22 cellular contexts compared by ENCODE assay signal in the genomic region with DNA sequence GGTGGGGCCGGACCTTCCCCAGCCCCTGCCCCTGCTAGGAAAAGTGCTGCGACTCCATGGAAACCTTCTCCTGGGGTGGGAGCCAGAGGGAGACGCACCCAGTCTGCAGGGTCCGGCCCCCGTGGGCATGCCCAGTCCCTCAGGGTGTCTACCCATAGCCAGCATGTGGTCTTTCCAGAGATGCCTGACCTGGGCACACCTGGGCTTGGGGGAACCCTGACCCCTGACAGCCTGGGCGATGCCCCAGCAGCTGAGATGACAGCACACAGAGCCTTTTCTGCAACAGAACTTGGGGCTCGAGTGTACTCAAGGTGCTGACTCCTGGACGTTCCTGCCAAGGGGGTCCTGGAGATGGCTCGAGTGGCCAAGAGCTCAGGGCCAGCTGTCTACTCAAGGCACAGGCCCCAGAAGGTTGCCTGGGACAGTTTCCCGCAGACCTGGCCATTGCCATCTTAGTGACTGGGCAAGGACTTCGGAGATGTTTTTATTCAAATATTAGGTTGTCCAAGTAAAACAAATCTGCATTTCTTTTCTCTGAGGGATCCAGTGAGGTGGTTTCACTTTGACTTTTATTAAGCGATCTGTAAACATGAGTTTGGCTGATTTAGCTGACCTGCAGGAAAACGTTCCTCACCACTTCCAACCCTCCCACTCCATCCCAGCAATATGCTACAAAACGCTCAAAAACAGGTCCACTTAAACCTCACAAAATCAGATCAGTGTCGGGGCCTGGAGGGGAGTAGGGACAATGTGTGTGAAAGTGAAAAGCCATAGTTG.
DNase-seq lines count a peak whose midpoint lies in the region; TF ChIP-seq lines count a peak whose summit lies in the region.
"Had no signal": no experiment of that assay in that cellular context is flagged by ENCODE, and none has a peak within 500 bp of the region (broad histone marks: within the 10 kb centered on the region; RNA-seq: fewer than 3 reads in every experiment).

No MANE protein-coding gene starts in this region.

- H3F3A ChIP-seq in OCI-LY1 (ENCODE audit: insufficient read depth, low read length): no peaks in the 10 kb centered on the region
- no peaks in the 10 kb centered on the region for H3F3A ChIP-seq in neural progenitor cell (ENCODE audit: low read depth)

- H3K4me1 Mint-ChIP-seq in neural progenitor cell (peaks cover 14% of the 10 kb centered on the region), CD14-positive monocyte (peaks cover 2% of the 10 kb centered on the region)

- H3K27me3 ChIP-seq in OCI-LY1 (ENCODE audit: insufficient read depth, low read length) (no peaks in the 10 kb centered on the region), neural progenitor cell (no peaks in the 10 kb centered on the region), colonic mucosa (no peaks in the 10 kb centered on the region)
- H3K27me3 ChIP-seq: Peyer's patch had no signal

- H3K36me3 ChIP-seq in OCI-LY1 (ENCODE audit: insufficient read depth, low read length): no peaks in the 10 kb centered on the region
- no peaks in the 10 kb centered on the region for H3K36me3 ChIP-seq in neural progenitor cell
- H3K36me3 ChIP-seq in colonic mucosa: no peaks in the 10 kb centered on the region
- H3K36me3 ChIP-seq: Peyer's patch had no signal

- H3K27ac Mint-ChIP-seq in neural progenitor cell (peak overlapping the region; percentile 72), CD14-positive monocyte (no peak overlapping the region)
- H3K27ac Mint-ChIP-seq: CD4-positive, CD25-positive, alpha-beta regulatory T cell; H9; HFFc6 had no signal

- TF ChIP-seq CTCF in OCI-LY1 (IDR thresholded peaks at IDR 0.05; ENCODE audit: low read length): no peak
- no peak for TF ChIP-seq CTCF in choroid plexus epithelial cell (conservative IDR thresholded peaks at IDR 0.05; ENCODE audit: low read depth, low read length)
- no peak for TF ChIP-seq CTCF in neural progenitor cell (IDR thresholded peaks at IDR 0.05)
- no peak for TF ChIP-seq CTCF in GM13977 (IDR thresholded peaks at IDR 0.05; ENCODE audit: extremely low read depth, insufficient read depth, missing control alignments)
- TF ChIP-seq CTCF in CD14-positive monocyte (IDR thresholded peaks at IDR 0.05): no peak
- TF ChIP-seq CTCF in colonic mucosa (IDR thresholded peaks at IDR 0.05): no peak

- H3K36me3 Mint-ChIP-seq in neural progenitor cell (peaks cover 8% of the 10 kb centered on the region), CD14-positive monocyte (peaks cover 0 to 4% of the 10 kb centered on the region in 2 donors)

- H3K9me3 ChIP-seq in OCI-LY1 (ENCODE audit: low read length) (no peaks in the 10 kb centered on the region), neural progenitor cell (ENCODE audit: low read depth) (no peaks in the 10 kb centered on the region), colonic mucosa (no peaks in the 10 kb centered on the region)
- H3K9me3 ChIP-seq: Peyer's patch had no signal

- H3K27me3 Mint-ChIP-seq in neural progenitor cell (ENCODE audit: insufficient read depth, low read depth): peaks cover 6% of the 10 kb centered on the region
- peaks cover 0 to 1% (median 0%) of the 10 kb centered on the region in 3 donors for H3K27me3 Mint-ChIP-seq in CD14-positive monocyte (ENCODE audit: low read depth in 3 of 3)
- H3K27me3 Mint-ChIP-seq: CD4-positive, CD25-positive, alpha-beta regulatory T cell had no signal

- H4K20me1 ChIP-seq in OCI-LY1 (ENCODE audit: insufficient read depth, low read length) (no peaks in the 10 kb centered on the region), neural progenitor cell (ENCODE audit: low read depth) (no peaks in the 10 kb centered on the region)

- in situ Hi-C loops in GM13977 (cut with MboI; ENCODE audit: low pct_unique_long_range_greater_than_20kb, low sequenced_read_pairs, unreplicated experiment): no loop called here

- no peak overlapping the region for H3K4me3 ChIP-seq in OCI-LY1 (ENCODE audit: low read depth, low read length, poor library complexity, severe bottlenecking)
- H3K4me3 ChIP-seq in choroid plexus epithelial cell (ENCODE audit: low read depth, low read length): no peak overlapping the region
- no peak overlapping the region for H3K4me3 ChIP-seq in neural progenitor cell
- H3K4me3 ChIP-seq in colonic mucosa: no peak overlapping the region
- H3K4me3 ChIP-seq: GM12878, GM23248, Peyer's patch had no signal

- H3K9ac ChIP-seq in OCI-LY1 (ENCODE audit: low read length): no peak overlapping the region; the same call in 1 of the 2 replicates
- H3K9ac ChIP-seq in neural progenitor cell: no peak overlapping the region
- H3K9ac ChIP-seq in colonic mucosa (ENCODE audit: low read depth in 2 of 2, low read length in 2 of 2): no peak overlapping the region
- H3K9ac ChIP-seq: GM23248 had no signal

- H3K27ac ChIP-seq in OCI-LY1 (ENCODE audit: low read depth, low read length, poor library complexity, severe bottlenecking): peak overlapping the region; percentile 82
- no peak overlapping the region for H3K27ac ChIP-seq in neural progenitor cell
- no peak overlapping the region for H3K27ac ChIP-seq in colonic mucosa
- H3K27ac ChIP-seq: GM23248, Peyer's patch had no signal

- H3K9me2 ChIP-seq in OCI-LY1 (ENCODE audit: low read depth, low read length): no peaks in the 10 kb centered on the region

- intact Hi-C loops in CD14-positive monocyte (cut with micrococcal nuclease) (no loop called here), colonic mucosa (cut with DNase I) (no loop called here)

- H2AFZ ChIP-seq in OCI-LY1 (ENCODE audit: low read length): no peak overlapping the region
- H2AFZ ChIP-seq in neural progenitor cell (replicated peaks): no peak overlapping the region
- H2AFZ ChIP-seq: GM23248 had no signal

- H3K4me1 ChIP-seq in OCI-LY1 (ENCODE audit: insufficient read depth, low read length, severe bottlenecking) (peaks cover 90% of the 10 kb centered on the region), neural progenitor cell (no peaks in the 10 kb centered on the region), colonic mucosa (no peaks in the 10 kb centered on the region)
- H3K4me1 ChIP-seq: Peyer's patch had no signal

- no peaks in the 10 kb centered on the region for H3K79me2 ChIP-seq in OCI-LY1 (ENCODE audit: insufficient read depth, low read length)
- no peaks in the 10 kb centered on the region for H3K79me2 ChIP-seq in neural progenitor cell (ENCODE audit: low read depth)

- peaks cover 9% of the 10 kb centered on the region for H3K9me3 Mint-ChIP-seq in neural progenitor cell
- peaks cover 2 to 13% (median 6%) of the 10 kb centered on the region in 7 donors for H3K9me3 Mint-ChIP-seq in CD14-positive monocyte
- H3K9me3 Mint-ChIP-seq: HFFc6 had no signal

- no peak overlapping the region for H3K4me2 ChIP-seq in OCI-LY1 (ENCODE audit: low read length)
- H3K4me2 ChIP-seq in neural progenitor cell: no peak overlapping the region

- DNase-seq in choroid plexus epithelial cell (ENCODE audit: low read depth) (peak; percentile 14), neural progenitor cell (ENCODE audit: low spot score) (no peak), T-helper 2 cell (no peak), GM13977 (ENCODE audit: low spot score) (no peak), CD14-positive monocyte (ENCODE audit: low spot score) (no peak), colonic mucosa (no peak)
- DNase-seq: CD4-positive, CD25-positive, alpha-beta regulatory T cell; COR-L47; DMS79; GM23248; H9; HFFc6; KG1; NCI-H1105; NCI-H146; NCI-H2029; NCI-H2227 treated with DMSO at 0.1 percent for 48 hours; NCI-H510A; NCI-H748 treated with DMSO at 0.1 percent for 48 hours; Peyer's patch had no signal

- H3K4me3 Mint-ChIP-seq in neural progenitor cell (no peak overlapping the region), CD14-positive monocyte (no peak overlapping the region)
- H3K4me3 Mint-ChIP-seq: CD4-positive, CD25-positive, alpha-beta regulatory T cell; H9; HFFc6 had no signal
